10 cellular contexts compared by ENCODE assay signal in genomic region chr1:15412488-15412800, GRCh38. TPM values are rescaled to one million over a fixed set of nuclear protein-coding genes. Genes with fewer than 3 reads are reported as not detected.
DNase-seq lines count a peak whose midpoint lies in the region; ATAC-seq and TF ChIP-seq lines count a peak whose summit lies in the region.
"Had no signal": no experiment of that assay in that cellular context is flagged by ENCODE, and none has a peak within 500 bp of the region (broad histone marks: within the 10 kb centered on the region; RNA-seq: fewer than 3 reads in every experiment).

No MANE protein-coding gene starts in this region.

- ATAC-seq in thoracic aorta (ENCODE audit: insufficient number of reproducible peaks, low FRiP score, low read depth), result no peak
- ATAC-seq: HepG2 had no signal

- peaks cover 39 to 57% of the 10 kb centered on the region in 2 donors for H3K4me1 ChIP-seq in adrenal gland (replicated peaks in 1 of 2)
- peaks cover 62% of the 10 kb centered on the region for H3K4me1 ChIP-seq in mucosa of stomach (ENCODE audit: control insufficient read depth, insufficient read depth, low read length)
- peaks cover 12 to 47% of the 10 kb centered on the region in 2 donors for H3K4me1 ChIP-seq in thoracic aorta (ENCODE audit: control insufficient read depth in 1 of 2, low read depth in 2 of 2)

- H3K4me3 Mint-ChIP-seq in activated T-cell treated with anti-CD3 and anti-CD28 coated beads, Interleukin-2, amount 50 U/mL, for 24 hours, result peak overlapping the region; percentile 90

- peak overlapping the region; percentile 63 for H3K27ac Mint-ChIP-seq in activated T-cell treated with anti-CD3 and anti-CD28 coated beads, Interleukin-2, amount 50 U/mL, for 24 hours

- intact Hi-C loops in adrenal gland (cut with DNase I), result no loop called here

- no peaks in the 10 kb centered on the region for H3K9me3 ChIP-seq in adrenal gland (replicated peaks in 1 of 3)
- no peaks in the 10 kb centered on the region for H3K9me3 ChIP-seq in mucosa of stomach (ENCODE audit: control insufficient read depth, low read length)
- H3K9me3 ChIP-seq in thoracic aorta, result no peaks in the 10 kb centered on the region

- no peaks in the 10 kb centered on the region for H3K9me3 Mint-ChIP-seq in activated T-cell treated with anti-CD3 and anti-CD28 coated beads, Interleukin-2, amount 50 U/mL, for 24 hours

- no peak for DNase-seq in activated T-cell treated with anti-CD3 and anti-CD28 coated beads, Interleukin-2, amount 50 U/mL, for 24 hours
- no peak for DNase-seq in activated T-cell treated with anti-CD3 and anti-CD28 coated beads, Interleukin-2, amount 50 U/mL, for 48 hours
- DNase-seq in adrenal gland (peak in 1 of 7 donors; percentile 16), thoracic aorta (ENCODE audit: low spot score) (no peak), NCI-H510A treated with DMSO at 0.1 percent for 48 hours (lab: John Stamatoyannopoulos, UW) (no peak), iPS-NIHi11 (ENCODE audit: low spot score) (no peak)
- DNase-seq in stimulated activated CD4-positive, alpha-beta T cell treated with anti-CD3 and anti-CD28 coated beads, Interleukin-4, amount 100 ng/mL, for 4 hours, result no peak

- H3K27ac ChIP-seq in adrenal gland, result peak overlapping the region in 3 of 5 donors; percentile 76 to 83 (median 77)
- H3K27ac ChIP-seq in thoracic aorta, result no peak overlapping the region

- WGBS in adrenal gland, 4 donors, result 70 to 83% (median 79%) methylated on average over 7 to 8 of the region's 8 CpGs

- H3K4me3 ChIP-seq in adrenal gland, result peak overlapping the region in 1 of 4 donors; percentile 85
- peak overlapping the region; percentile 77 for H3K4me3 ChIP-seq in mucosa of stomach (ENCODE audit: low read length)
- H3K4me3 ChIP-seq in thoracic aorta, result peak overlapping the region; percentile 89

- TF ChIP-seq CTCF in adrenal gland (IDR thresholded peaks at IDR 0.05) (no peak), thoracic aorta (IDR thresholded peaks at IDR 0.05) (no peak)

- peaks cover 64% of the 10 kb centered on the region for H3K4me1 Mint-ChIP-seq in activated T-cell treated with anti-CD3 and anti-CD28 coated beads, Interleukin-2, amount 50 U/mL, for 24 hours (ENCODE audit: low read depth)

- peaks cover 8% of the 10 kb centered on the region for H3K27me3 Mint-ChIP-seq in activated T-cell treated with anti-CD3 and anti-CD28 coated beads, Interleukin-2, amount 50 U/mL, for 24 hours

- TF ChIP-seq POLR2A in adrenal gland (IDR thresholded peaks at IDR 0.05), result no peak

- H3K27me3 ChIP-seq in adrenal gland, result no peaks in the 10 kb centered on the region
- no peaks in the 10 kb centered on the region for H3K27me3 ChIP-seq in mucosa of stomach (ENCODE audit: control insufficient read depth, insufficient read depth, low read length)
- H3K27me3 ChIP-seq in thoracic aorta (replicated peaks; ENCODE audit: insufficient read depth), result no peaks in the 10 kb centered on the region

- H3K36me3 ChIP-seq in adrenal gland (replicated peaks in 1 of 2) (peaks cover 0 to 5% of the 10 kb centered on the region in 2 donors), mucosa of stomach (ENCODE audit: control insufficient read depth, insufficient read depth, low read length) (peaks cover 6% of the 10 kb centered on the region), thoracic aorta (no peaks in the 10 kb centered on the region)

- H3K9ac ChIP-seq in mucosa of stomach (ENCODE audit: low read length), result peak overlapping the region; percentile 89

- H3K36me3 Mint-ChIP-seq in activated T-cell treated with anti-CD3 and anti-CD28 coated beads, Interleukin-2, amount 50 U/mL, for 24 hours (ENCODE audit: low read depth), result peaks cover 56% of the 10 kb centered on the region

RNA-seq across cellular contexts. Expression of gene EFHD2, which starts 2.8 kb away (rescaled TPM):
- total RNA-seq in adrenal gland (100 to 1,000 TPM in 2 of 8 donors, 10 to 100 TPM in 6; 67.2 to 113 (median 87.9) TPM), thoracic aorta (10 to 100 TPM; 36.0 to 71.3 TPM)
- 100 to 1,000 TPM in 2 of 3 donors, 10 to 100 TPM in 1; 47.4 to 119 (median 111) TPM for polyA plus RNA-seq in adrenal gland

RNA-seq across cellular contexts. Expression of gene CTRC, which starts 25.8 kb away (rescaled TPM):
- 1 to 10 TPM in 2 of 8 donors, under 1 TPM in 1, not detected in 5; 0.56 to 3.5 (median 3.1) TPM for total RNA-seq in adrenal gland
- 1 to 10 TPM in 1 of 3 donors, under 1 TPM in 1, not detected in 1; 0.56 to 1.3 TPM for polyA plus RNA-seq in adrenal gland
- total RNA-seq in thoracic aorta, result under 1 TPM in 1 of 2 donors, not detected in 1; 0.95 TPM
- total RNA-seq: cerebellum, HepG2 had no signal
- polyA plus RNA-seq: HepG2 had no signal

RNA-seq across cellular contexts. Expression of gene CELA2A, which starts 44.1 kb away (rescaled TPM):
- 10 to 100 TPM in 4 of 8 donors, 1 to 10 TPM in 3, under 1 TPM in 1; 0.97 to 45.4 (median 9.8) TPM for total RNA-seq in adrenal gland
- 10 to 100 TPM in 1 of 3 donors, 1 to 10 TPM in 2; 1.2 to 16.4 (median 3.9) TPM for polyA plus RNA-seq in adrenal gland
- total RNA-seq in thoracic aorta, result not detected
- total RNA-seq: cerebellum, HepG2 had no signal
- polyA plus RNA-seq: HepG2 had no signal

Comparison
In these comparisons a context has a peak if more than half of its experiments do, and no peak if none do; other contexts are left out.
1. H3K27ac ChIP-seq: peak in adrenal gland (3 of 5); none in thoracic aorta (0 of 2).